Comparison of ENCODE assay signal across 8 cellular contexts in genomic region chr6:107491059-107491609, GRCh38. TPM values are rescaled to one million over a fixed set of nuclear protein-coding genes. Genes with fewer than 3 reads are reported as not detected.
DNase-seq lines count a peak whose midpoint lies in the region; ATAC-seq, FAIRE-seq and TF ChIP-seq lines count a peak whose summit lies in the region.

No MANE protein-coding gene starts in this region.

- no peak for FAIRE-seq in pancreas (lab: Jason Lieb, UNC)

- TF ChIP-seq CTCF in CD8-positive, alpha-beta T cell (IDR thresholded peaks at IDR 0.05) = no peak
- TF ChIP-seq CTCF in heart left ventricle (IDR thresholded peaks at IDR 0.05) (no peak), pancreas (IDR thresholded peaks at IDR 0.05) (no peak)

- H3K27me3 ChIP-seq in CD8-positive, alpha-beta T cell (ENCODE audit: insufficient read depth, low read length) = peaks cover 42% of the 10 kb centered on the region
- H3K27me3 ChIP-seq in heart left ventricle = peaks cover 0 to 45% (median 0%) of the 10 kb centered on the region in 9 donors
- H3K27me3 ChIP-seq in pancreas = no peaks in the 10 kb centered on the region

- WGBS in heart left ventricle, 4 donors = 0 to 1% (median 1%) methylated on average over 22 to 40 of the region's 40 CpGs
- WGBS in pancreas, 2 donors = 3 to 4% methylated on average over 37 to 40 of the region's 40 CpGs

- H3K27me3 Mint-ChIP-seq in CD8-positive, alpha-beta T cell (ENCODE audit: low read depth) = peaks cover 28% of the 10 kb centered on the region
- H3K27me3 Mint-ChIP-seq in activated T-helper 2 cell treated with anti-CD3 and anti-CD28 coated beads, Interferon-gamma antibody, Interleukin-2, Interleukin-4, amounts not matched to agents 10 μg/mL and 5 μg/mL and 100 μg/mL, durations not matched to agents 14 hours and 24 hours and 36 hours (ENCODE audit: low read depth) = peaks cover 49% of the 10 kb centered on the region

- peak in 2 of 7 experiments; percentile 8 to 12 for DNase-seq in CD8-positive, alpha-beta T cell
- DNase-seq in KBM-7 = peak; percentile 40
- no peak for DNase-seq in activated T-helper 2 cell treated with anti-CD3 and anti-CD28 coated beads, Interferon-gamma antibody, Interleukin-2, Interleukin-4, amounts not matched to agents 10 μg/mL and 5 μg/mL and 100 μg/mL, durations not matched to agents 14 hours and 24 hours and 36 hours (ENCODE audit: low spot score)
- DNase-seq in heart left ventricle = peak; percentile 78 to 90 (median 82)
- DNase-seq in pancreas = peak; percentile 25 to 82 (median 52)

- H3K4me1 ChIP-seq in CD8-positive, alpha-beta T cell (ENCODE audit: insufficient read depth, low read length) = peaks cover 28% of the 10 kb centered on the region
- H3K4me1 ChIP-seq in heart left ventricle (peaks cover 2 to 62% (median 30%) of the 10 kb centered on the region in 12 donors), pancreas (peaks cover 0 to 5% (median 0%) of the 10 kb centered on the region in 3 donors)

- CTCF ChIA-PET in CD8-positive, alpha-beta T cell (lab: Charles Lee) = no interaction called here

- no peak overlapping the region for H3K27ac Mint-ChIP-seq in CD8-positive, alpha-beta T cell
- no peak overlapping the region for H3K27ac Mint-ChIP-seq in activated T-helper 2 cell treated with anti-CD3 and anti-CD28 coated beads, Interferon-gamma antibody, Interleukin-2, Interleukin-4, amounts not matched to agents 10 μg/mL and 5 μg/mL and 100 μg/mL, durations not matched to agents 14 hours and 24 hours and 36 hours

- H3K4me3 Mint-ChIP-seq in CD8-positive, alpha-beta T cell = peak overlapping the region; percentile 87
- H3K4me3 Mint-ChIP-seq in activated T-helper 2 cell treated with anti-CD3 and anti-CD28 coated beads, Interferon-gamma antibody, Interleukin-2, Interleukin-4, amounts not matched to agents 10 μg/mL and 5 μg/mL and 100 μg/mL, durations not matched to agents 14 hours and 24 hours and 36 hours (ENCODE audit: low read depth) = peak overlapping the region; percentile 80

- no peak for ATAC-seq in CD8-positive, alpha-beta T cell
- ATAC-seq in heart left ventricle (peak in 3 of 4 donors; percentile 52 to 66 (median 64)), pancreas (peak; percentile 47 to 59 (median 56)), HG03378 (IDR thresholded peaks at IDR 0.05; ENCODE audit: unreplicated experiment) (no peak), GM21717 (IDR thresholded peaks at IDR 0.05; ENCODE audit: unreplicated experiment) (no peak), HG03097 (IDR thresholded peaks at IDR 0.05; ENCODE audit: low FRiP score, unreplicated experiment) (no peak)

- H3K36me3 Mint-ChIP-seq in CD8-positive, alpha-beta T cell = peaks cover 3% of the 10 kb centered on the region
- H3K36me3 Mint-ChIP-seq in activated T-helper 2 cell treated with anti-CD3 and anti-CD28 coated beads, Interferon-gamma antibody, Interleukin-2, Interleukin-4, amounts not matched to agents 10 μg/mL and 5 μg/mL and 100 μg/mL, durations not matched to agents 14 hours and 24 hours and 36 hours (ENCODE audit: low read depth) = no peaks in the 10 kb centered on the region

- no peak for TF ChIP-seq POLR2A in heart left ventricle (IDR thresholded peaks at IDR 0.05)

- H3K27ac ChIP-seq in CD8-positive, alpha-beta T cell (ENCODE audit: low read depth, low read length) = no peak overlapping the region
- H3K27ac ChIP-seq in heart left ventricle = peak overlapping the region; percentile 48 to 90 (median 82)
- H3K27ac ChIP-seq in pancreas = peak overlapping the region in 1 of 4 donors; percentile 34

- peak overlapping the region; percentile 68 for H3K4me3 ChIP-seq in CD8-positive, alpha-beta T cell (ENCODE audit: low read depth, low read length)
- H3K4me3 ChIP-seq in heart left ventricle (peak overlapping the region; percentile 58 to 96 (median 82)), pancreas (peak overlapping the region; percentile 22 to 72 (median 50))

- POLR2A ChIA-PET in CD8-positive, alpha-beta T cell (lab: Charles Lee) = interaction anchor here (2.1 kb wide), 1 partner anchor 31 kb away, joined by 4 read pairs; no protein-coding TSS in a partner anchor

- intact Hi-C loops in CD8-positive, alpha-beta T cell (cut with DNase I, micrococcal nuclease) = no loop called here
- intact Hi-C loops in activated T-helper 2 cell treated with anti-CD3 and anti-CD28 coated beads, Interferon-gamma antibody, Interleukin-2, Interleukin-4, amounts not matched to agents 10 μg/mL and 5 μg/mL and 100 μg/mL, durations not matched to agents 14 hours and 24 hours and 36 hours (cut with micrococcal nuclease) = loop anchor here (5.0 to 10.0 kb wide), 3 partner anchors 144 to 671 kb away; no protein-coding TSS in a partner anchor
- intact Hi-C loops in heart left ventricle (cut with DNase I) = loop anchor here (2.0 to 10.0 kb wide), 10 partner anchors 32 to 184 kb away; partner anchors contain the start of gene PDSS2 (in 1 of the 10)
- intact Hi-C loops in pancreas (cut with DNase I) = no loop called here

- no peaks in the 10 kb centered on the region for H3K9me3 ChIP-seq in CD8-positive, alpha-beta T cell (ENCODE audit: low read length)
- H3K9me3 ChIP-seq in heart left ventricle (no peaks in the 10 kb centered on the region), pancreas (no peaks in the 10 kb centered on the region)

- peaks cover 18% of the 10 kb centered on the region for H3K4me1 Mint-ChIP-seq in CD8-positive, alpha-beta T cell (ENCODE audit: low read depth)
- peaks cover 20% of the 10 kb centered on the region for H3K4me1 Mint-ChIP-seq in activated T-helper 2 cell treated with anti-CD3 and anti-CD28 coated beads, Interferon-gamma antibody, Interleukin-2, Interleukin-4, amounts not matched to agents 10 μg/mL and 5 μg/mL and 100 μg/mL, durations not matched to agents 14 hours and 24 hours and 36 hours (ENCODE audit: low read depth)

- H3K9me3 Mint-ChIP-seq in CD8-positive, alpha-beta T cell = no peaks in the 10 kb centered on the region
- H3K9me3 Mint-ChIP-seq in activated T-helper 2 cell treated with anti-CD3 and anti-CD28 coated beads, Interferon-gamma antibody, Interleukin-2, Interleukin-4, amounts not matched to agents 10 μg/mL and 5 μg/mL and 100 μg/mL, durations not matched to agents 14 hours and 24 hours and 36 hours = no peaks in the 10 kb centered on the region

- no peaks in the 10 kb centered on the region for H3K36me3 ChIP-seq in CD8-positive, alpha-beta T cell (ENCODE audit: insufficient read depth, low read length)
- H3K36me3 ChIP-seq in heart left ventricle (no peaks in the 10 kb centered on the region), pancreas (no peaks in the 10 kb centered on the region)

- in situ Hi-C loops in KBM-7 (cut with MboI; ENCODE audit: low pct_unique_long_range_greater_than_20kb, low sequenced_read_pairs) = no loop called here

RNA-seq across cellular contexts. Expression of gene SOBP, which starts 1.2 kb away (rescaled TPM):
- total RNA-seq in CD8-positive, alpha-beta T cell = under 1 TPM; 0.19 to 0.44 TPM
- total RNA-seq in activated T-helper 2 cell treated with anti-CD3 and anti-CD28 coated beads, Interferon-gamma antibody, Interleukin-2, Interleukin-4, amounts not matched to agents 10 μg/mL and 5 μg/mL and 100 μg/mL, durations not matched to agents 14 hours and 24 hours and 36 hours = 0.02 and 0.18 TPM in 2 replicates
- total RNA-seq in heart left ventricle (10 to 100 TPM; 14.6 to 24.9 (median 16.5) TPM), pancreas (1 to 10 TPM; 1.1 to 3.4 (median 2.0) TPM)
- polyA plus RNA-seq in heart left ventricle (10 to 100 TPM; 10.6 to 11.4 TPM), pancreas (1 to 10 TPM; 1.7 to 3.5 TPM)

RNA-seq across cellular contexts. Expression of gene PDSS2, which starts 31.8 kb away (rescaled TPM):
- total RNA-seq in CD8-positive, alpha-beta T cell = 1 to 10 TPM; 3.7 to 4.7 TPM
- 13.0 and 14.4 TPM in 2 replicates for total RNA-seq in activated T-helper 2 cell treated with anti-CD3 and anti-CD28 coated beads, Interferon-gamma antibody, Interleukin-2, Interleukin-4, amounts not matched to agents 10 μg/mL and 5 μg/mL and 100 μg/mL, durations not matched to agents 14 hours and 24 hours and 36 hours
- total RNA-seq in heart left ventricle (10 to 100 TPM; 13.2 to 24.4 (median 14.4) TPM), pancreas (10 to 100 TPM in 1 of 6 donors, 1 to 10 TPM in 5; 5.3 to 10.1 (median 6.5) TPM)
- polyA plus RNA-seq in heart left ventricle (10 to 100 TPM in 1 of 2 donors, 1 to 10 TPM in 1; 7.2 to 16.5 TPM), pancreas (1 to 10 TPM; 2.7 to 6.1 TPM)

Comparison
In these comparisons a context has a peak if more than half of its experiments do, and no peak if none do; other contexts are left out.
1. ATAC-seq: peak in heart left ventricle (3 of 4) and pancreas (4 of 4); none in CD8-positive, alpha-beta T cell (single experiment), HG03378 (single experiment), GM21717 (single experiment) and HG03097 (single experiment).
2. intact Hi-C loops: an anchor here in activated T-helper 2 cell treated with anti-CD3 and anti-CD28 coated beads, Interferon-gamma antibody, Interleukin-2, Interleukin-4, amounts not matched to agents 10 μg/mL and 5 μg/mL and 100 μg/mL, durations not matched to agents 14 hours and 24 hours and 36 hours (5.0 to 10.0 kb wide) and heart left ventricle (2.0 to 10.0 kb wide); none called in CD8-positive, alpha-beta T cell and pancreas.
3. Peak in every context shown above with its lines, with median percentiles within 50 percentile points of each other: H3K4me3 ChIP-seq.